ENCODE assay signal across 8 cellular contexts in genomic region chr5:55694152-55694830, GRCh38. TPM values are rescaled to one million over a fixed set of nuclear protein-coding genes. Genes with fewer than 3 reads are reported as not detected.
DNase-seq lines count a peak whose midpoint lies in the region; ATAC-seq and TF ChIP-seq lines count a peak whose summit lies in the region.

No MANE protein-coding gene starts in this region.

- H3K9me3 Mint-ChIP-seq in type B pancreatic cell = no peaks in the 10 kb centered on the region
- H3K9me3 Mint-ChIP-seq in activated naive CD4-positive, alpha-beta T cell treated with anti-CD3 and anti-CD28 coated beads for 36 hours = no peaks in the 10 kb centered on the region

- peaks cover 9% of the 10 kb centered on the region for H3K36me3 Mint-ChIP-seq in type B pancreatic cell
- H3K36me3 Mint-ChIP-seq in activated naive CD4-positive, alpha-beta T cell treated with anti-CD3 and anti-CD28 coated beads for 36 hours (ENCODE audit: low read depth) = peaks cover 6% of the 10 kb centered on the region

- TF ChIP-seq CTCF in AG09319 (IDR thresholded peaks at IDR 0.05; ENCODE audit: low read depth, low read length) = peak; percentile 50
- TF ChIP-seq CTCF in Peyer's patch (IDR thresholded peaks at IDR 0.05) = peak in 5 of 6 experiments; percentile 14 to 70 (median 56)
- peak; percentile 66 for TF ChIP-seq CTCF in type B pancreatic cell (conservative IDR thresholded peaks at IDR 0.05)

- H3K9me3 ChIP-seq in Peyer's patch = no peaks in the 10 kb centered on the region

- no peaks in the 10 kb centered on the region for H3K27me3 ChIP-seq in Peyer's patch

- peak; percentile 51 for ATAC-seq in GM21619 (IDR thresholded peaks at IDR 0.05; ENCODE audit: unreplicated experiment)

- H3K27ac Mint-ChIP-seq in type B pancreatic cell = no peak overlapping the region
- H3K27ac Mint-ChIP-seq in activated naive CD4-positive, alpha-beta T cell treated with anti-CD3 and anti-CD28 coated beads for 36 hours = no peak overlapping the region

- no peak overlapping the region for H3K27ac ChIP-seq in Peyer's patch

- peaks cover 9% of the 10 kb centered on the region for H3K4me1 Mint-ChIP-seq in type B pancreatic cell (ENCODE audit: unreplicated experiment)
- peaks cover 9% of the 10 kb centered on the region for H3K4me1 Mint-ChIP-seq in activated naive CD4-positive, alpha-beta T cell treated with anti-CD3 and anti-CD28 coated beads for 36 hours (ENCODE audit: low read depth)

- H3K27me3 Mint-ChIP-seq in type B pancreatic cell = no peaks in the 10 kb centered on the region
- no peaks in the 10 kb centered on the region for H3K27me3 Mint-ChIP-seq in activated naive CD4-positive, alpha-beta T cell treated with anti-CD3 and anti-CD28 coated beads for 36 hours (ENCODE audit: low read depth)

- H3K36me3 ChIP-seq in Peyer's patch = no peaks in the 10 kb centered on the region

- CTCF ChIA-PET in activated naive CD4-positive, alpha-beta T cell treated with anti-CD3 and anti-CD28 coated beads for 36 hours (lab: Charles Lee) = interaction anchor here (0.6 to 0.7 kb wide), 2 partner anchors 11 to 226 kb away, joined by 3 read pairs; no protein-coding TSS in a partner anchor

- DNase-seq in AG09319 (ENCODE audit: extremely low read depth, low read depth) (no peak), Peyer's patch (no peak), fibroblast of the conjunctiva (ENCODE audit: low read depth) (peak; percentile 44), type B pancreatic cell (ENCODE audit: extremely low spot score, unreplicated experiment) (no peak), T-helper 9 cell (no peak)
- no peak for DNase-seq in activated naive CD4-positive, alpha-beta T cell treated with anti-CD3 and anti-CD28 coated beads for 36 hours
- DNase-seq in effector CD8-positive, alpha-beta T cell (lab: John Stamatoyannopoulos, UW) = no peak

- TF ChIP-seq POLR2A in Peyer's patch (IDR thresholded peaks at IDR 0.05) = no peak

- H3K4me3 ChIP-seq in Peyer's patch = no peak overlapping the region

- no peak overlapping the region for H3K4me3 Mint-ChIP-seq in type B pancreatic cell
- H3K4me3 Mint-ChIP-seq in activated naive CD4-positive, alpha-beta T cell treated with anti-CD3 and anti-CD28 coated beads for 36 hours = no peak overlapping the region

- H3K4me1 ChIP-seq in Peyer's patch = peaks cover 0 to 13% (median 0%) of the 10 kb centered on the region in 4 donors

- intact Hi-C loops in activated naive CD4-positive, alpha-beta T cell treated with anti-CD3 and anti-CD28 coated beads for 36 hours (cut with micrococcal nuclease) = loop anchor here (1.0 kb wide), 1 partner anchor 468 kb away; no protein-coding TSS in a partner anchor

RNA-seq across cellular contexts. Expression of gene SLC38A9, which starts 17.8 kb away (rescaled TPM):
- total RNA-seq in Peyer's patch = 10 to 100 TPM; 26.3 to 53.6 (median 32.0) TPM
- 35.6 and 36.6 TPM in 2 replicates for total RNA-seq in type B pancreatic cell (ENCODE audit: low replicate concordance)
- 10 to 100 TPM in 1 of 2 experiments, 1 to 10 TPM in 1; 9.2 to 10.1 TPM for total RNA-seq in activated naive CD4-positive, alpha-beta T cell treated with anti-CD3 and anti-CD28 coated beads for 36 hours

RNA-seq across cellular contexts. Expression of gene DDX4, which starts 43.6 kb away (rescaled TPM):
- total RNA-seq in Peyer's patch = not detected
- not detected in 2 replicates for total RNA-seq in type B pancreatic cell (ENCODE audit: low replicate concordance)
- under 1 TPM in 1 of 2 experiments, not detected in 1; 0.31 TPM for total RNA-seq in activated naive CD4-positive, alpha-beta T cell treated with anti-CD3 and anti-CD28 coated beads for 36 hours
